In the genomic region with DNA sequence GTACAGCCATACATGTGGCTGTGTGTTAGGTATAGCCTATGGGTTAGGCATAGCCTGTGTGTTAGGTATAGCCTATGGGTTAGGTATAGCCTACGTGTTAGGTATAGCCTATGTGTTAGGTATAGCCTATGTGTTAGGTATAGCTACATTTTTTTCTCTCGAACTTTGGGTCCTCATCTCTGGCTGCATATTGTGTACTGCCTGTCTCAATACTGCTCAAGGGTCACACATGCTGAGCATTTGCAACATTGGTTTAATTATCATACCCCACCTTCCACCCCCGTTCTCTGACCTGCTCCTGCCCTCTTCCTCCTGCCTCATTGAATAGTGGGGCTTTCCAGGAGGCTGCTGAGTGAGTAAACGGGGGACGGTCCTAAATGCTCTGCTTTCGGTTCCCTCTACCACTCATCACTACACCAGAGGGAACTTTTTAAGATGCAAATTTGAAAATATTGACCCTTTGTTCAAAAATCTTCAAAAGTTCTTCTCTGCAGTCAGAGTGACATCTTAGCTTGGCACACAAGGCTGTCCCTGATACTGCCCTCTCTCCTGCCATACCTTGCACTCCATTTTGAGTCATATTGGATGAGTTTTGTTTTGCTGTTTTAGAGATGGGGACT, we compare ENCODE assay signal across 12 cellular contexts. TPM values are rescaled to one million over a fixed set of nuclear protein-coding genes. Genes with fewer than 3 reads are reported as not detected.
DNase-seq lines count a peak whose midpoint lies in the region; ATAC-seq, FAIRE-seq and TF ChIP-seq lines count a peak whose summit lies in the region.
"Had no signal": no experiment of that assay in that cellular context is flagged by ENCODE, and none has a peak within 500 bp of the region (broad histone marks: within the 10 kb centered on the region; RNA-seq: fewer than 3 reads in every experiment).

No MANE protein-coding gene starts in this region.

- H3K4me3 ChIP-seq in GM06990 (replicated peaks; ENCODE audit: low read depth, low read length) (no peak overlapping the region), MM.1S (ENCODE audit: low read length) (no peak overlapping the region), prostate gland (no peak overlapping the region)
- H3K4me3 ChIP-seq: BLaER1 treated with 17β-estradiol and CSF1 and Interleukin-3, amounts not matched to agents 10 nM and 100 nM; thoracic aorta had no signal

- no peaks in the 10 kb centered on the region for H3K9me3 Mint-ChIP-seq in endothelial cell (ENCODE audit: unreplicated experiment)

- H3K36me3 ChIP-seq in GM06990 (ENCODE audit: control insufficient read depth, insufficient read depth, low read length) = no peaks in the 10 kb centered on the region
- H3K36me3 ChIP-seq in MM.1S (replicated peaks; ENCODE audit: insufficient read depth, low read length) = no peaks in the 10 kb centered on the region
- no peaks in the 10 kb centered on the region for H3K36me3 ChIP-seq in prostate gland
- H3K36me3 ChIP-seq: thoracic aorta had no signal

- H3K4me1 Mint-ChIP-seq in endothelial cell (ENCODE audit: unreplicated experiment) = peaks cover 15% of the 10 kb centered on the region

- H4K20me1 ChIP-seq in MM.1S (ENCODE audit: insufficient read depth, low read length) = no peaks in the 10 kb centered on the region

- peak overlapping the region; percentile 8; the same call in 1 of the 2 replicates for H3K27ac ChIP-seq in MM.1S (ENCODE audit: low read length)
- H3K27ac ChIP-seq in prostate gland = no peak overlapping the region
- H3K27ac ChIP-seq: thoracic aorta had no signal

- TF ChIP-seq POLR2A in prostate gland (IDR thresholded peaks at IDR 0.05) = no peak

- H3K9me2 ChIP-seq in MM.1S (replicated peaks; ENCODE audit: insufficient read depth, low read length) = no peaks in the 10 kb centered on the region

- TF ChIP-seq CTCF in GM06990 (IDR thresholded peaks at IDR 0.05; ENCODE audit: insufficient read depth, low read length, poor library complexity, severe bottlenecking) (no peak), MM.1S (IDR thresholded peaks at IDR 0.05; ENCODE audit: low read length) (no peak), endothelial cell (IDR thresholded peaks at IDR 0.05; ENCODE audit: unreplicated experiment) (no peak), prostate gland (IDR thresholded peaks at IDR 0.05) (no peak)

- 49% methylated on average over 6 of the region's 6 CpGs for WGBS in prostate gland

- H3K27me3 ChIP-seq in GM06990 (replicated peaks; ENCODE audit: control insufficient read depth, insufficient read depth, low read length) (no peaks in the 10 kb centered on the region), MM.1S (replicated peaks; ENCODE audit: insufficient read depth, low read length) (no peaks in the 10 kb centered on the region), prostate gland (replicated peaks; ENCODE audit: insufficient read depth) (no peaks in the 10 kb centered on the region)
- H3K27me3 ChIP-seq: BLaER1 treated with 17β-estradiol and CSF1 and Interleukin-3, amounts not matched to agents 10 nM and 100 nM had no signal

- H3K27ac Mint-ChIP-seq in endothelial cell (ENCODE audit: unreplicated experiment) = no peak overlapping the region

- no peak overlapping the region for H3K4me3 Mint-ChIP-seq in endothelial cell (ENCODE audit: unreplicated experiment)

- FAIRE-seq in GM19239 (lab: Jason Lieb, UNC) = peak; percentile 78

- H3K4me1 ChIP-seq in MM.1S (ENCODE audit: low read length) (no peaks in the 10 kb centered on the region), prostate gland (replicated peaks) (no peaks in the 10 kb centered on the region)

- DNase-seq in GM06990 (ENCODE audit: extremely low read depth, insufficient read length) (peak; percentile 78), GM19239 (ENCODE audit: insufficient read length, low spot score) (peak; percentile 18), MM.1S (peak; percentile 56), endothelial cell (ENCODE audit: low spot score) (no peak), cardiac septum (ENCODE audit: low spot score) (no peak), prostate gland (ENCODE audit: low spot score) (no peak), NCI-H345 treated with DMSO at 0.1 percent for 48 hours (lab: John Stamatoyannopoulos, UW; ENCODE audit: unreplicated experiment) (no peak)
- DNase-seq: activated CD4-positive, CD25-positive, alpha-beta regulatory T cell; NCI-H524 had no signal

- H3K79me2 ChIP-seq in MM.1S (ENCODE audit: low read length) = no peaks in the 10 kb centered on the region

- H3K9ac ChIP-seq in MM.1S (ENCODE audit: low read length) = no peak overlapping the region

- no peaks in the 10 kb centered on the region for H3K27me3 Mint-ChIP-seq in endothelial cell (ENCODE audit: unreplicated experiment)

- no peaks in the 10 kb centered on the region for H3F3A ChIP-seq in MM.1S (ENCODE audit: insufficient read depth, low read length)

- intact Hi-C loops in cardiac septum (cut with DNase I) = no loop called here
- intact Hi-C loops in prostate gland (cut with DNase I) = no loop called here

- ATAC-seq in HG02840 (IDR thresholded peaks at IDR 0.05; ENCODE audit: low FRiP score, unreplicated experiment) = peak; percentile 99

- no peaks in the 10 kb centered on the region for H3K36me3 Mint-ChIP-seq in endothelial cell (ENCODE audit: low read depth, unreplicated experiment)

- no peak overlapping the region for H2AFZ ChIP-seq in MM.1S (ENCODE audit: low read length)

- H3K9me3 ChIP-seq in MM.1S (replicated peaks; ENCODE audit: insufficient read depth, low read length) = no peaks in the 10 kb centered on the region
- H3K9me3 ChIP-seq in prostate gland = no peaks in the 10 kb centered on the region
- H3K9me3 ChIP-seq: thoracic aorta had no signal

- 0 out of 2 replicates have a peak overlapping the region, but pooled peaks have one; percentile 3 for H3K4me2 ChIP-seq in MM.1S (ENCODE audit: low read depth, low read length)

RNA-seq across cellular contexts. Expression of gene OR2B11, which starts 17.8 kb away (rescaled TPM):
- total RNA-seq in endothelial cell (ENCODE audit: unreplicated experiment) (not detected), cardiac septum (not detected), prostate gland (not detected)
- total RNA-seq: thoracic aorta had no signal

RNA-seq across cellular contexts. Expression of gene NLRP3, which starts 24.1 kb away (rescaled TPM):
- total RNA-seq in endothelial cell (ENCODE audit: unreplicated experiment) (0.44 TPM), cardiac septum (1.1 TPM), prostate gland (1 to 10 TPM; 1.1 to 1.4 TPM)

Comparison
In these comparisons a context has a peak if more than half of its experiments do, and no peak if none do; other contexts are left out.
1. DNase-seq: peak in GM06990 (single experiment), GM19239 (single experiment) and MM.1S (single experiment); none in endothelial cell (single experiment), cardiac septum (single experiment), prostate gland (single experiment) and NCI-H345 treated with DMSO at 0.1 percent for 48 hours (single experiment).